Comparison of ENCODE assay signal across 19 cellular contexts in genomic region chr20:53399592-53400335, GRCh38.
DNase-seq lines count a peak whose midpoint lies in the region; ATAC-seq, FAIRE-seq and TF ChIP-seq lines count a peak whose summit lies in the region.
"Had no signal": no experiment of that assay in that cellular context is flagged by ENCODE, and none has a peak within 500 bp of the region (broad histone marks: within the 10 kb centered on the region; RNA-seq: fewer than 3 reads in every experiment).

No MANE protein-coding gene starts in this region.

- H3K4me1 Mint-ChIP-seq in neural progenitor cell, result peaks cover 20% of the 10 kb centered on the region
- H3K4me1 Mint-ChIP-seq: GM23338, IgD-negative memory B cell, memory B cell had no signal

- WGBS in body of pancreas, 2 donors, result 21 to 44% methylated on average over 6 to 9 of the region's 9 CpGs

- H3K27me3 Mint-ChIP-seq in neural progenitor cell (ENCODE audit: insufficient read depth, low read depth), result no peaks in the 10 kb centered on the region

- no peaks in the 10 kb centered on the region for H3K36me3 ChIP-seq in body of pancreas (replicated peaks in 1 of 2; ENCODE audit: insufficient read depth in 1 of 2, low read depth in 2 of 2)
- H3K36me3 ChIP-seq in neural progenitor cell, result no peaks in the 10 kb centered on the region
- H3K36me3 ChIP-seq in kidney (ENCODE audit: control insufficient read depth in 1 of 2, insufficient read depth in 2 of 2, low read length in 2 of 2), result no peaks in the 10 kb centered on the region
- H3K36me3 ChIP-seq: heart left ventricle had no signal

- no peak overlapping the region for H3K9ac ChIP-seq in neural progenitor cell
- no peak overlapping the region for H3K9ac ChIP-seq in kidney (ENCODE audit: low read length in 2 of 2)

- no peaks in the 10 kb centered on the region for H3K79me2 ChIP-seq in neural progenitor cell (ENCODE audit: low read depth)

- ATAC-seq in body of pancreas, result no peak
- no peak for ATAC-seq in esophagus mucosa
- ATAC-seq: effector memory CD8-positive, alpha-beta T cell; GM23338 had no signal

- H3K27me3 ChIP-seq in body of pancreas (no peaks in the 10 kb centered on the region), neural progenitor cell (no peaks in the 10 kb centered on the region)
- H3K27me3 ChIP-seq: heart left ventricle had no signal

- TF ChIP-seq CTCF in body of pancreas (IDR thresholded peaks at IDR 0.05) (no peak), neural progenitor cell (IDR thresholded peaks at IDR 0.05) (no peak), kidney (IDR thresholded peaks at IDR 0.05; ENCODE audit: borderline replicate concordance, extremely low read depth, insufficient read depth) (no peak)

- H3K36me3 Mint-ChIP-seq in neural progenitor cell, result no peaks in the 10 kb centered on the region
- H3K36me3 Mint-ChIP-seq: IgD-negative memory B cell had no signal

- no peak overlapping the region for H2AFZ ChIP-seq in neural progenitor cell (replicated peaks)
- H2AFZ ChIP-seq: GM23338 had no signal

- no peaks in the 10 kb centered on the region for H4K20me1 ChIP-seq in neural progenitor cell (ENCODE audit: low read depth)

- no peak overlapping the region for H3K4me2 ChIP-seq in neural progenitor cell
- H3K4me2 ChIP-seq: GM23338 had no signal

- no peak overlapping the region for H3K4me3 Mint-ChIP-seq in neural progenitor cell
- H3K4me3 Mint-ChIP-seq: CD8-positive, alpha-beta memory T cell; effector memory CD8-positive, alpha-beta T cell; GM23338; IgD-negative memory B cell; memory B cell had no signal

- peaks cover 4% of the 10 kb centered on the region for H3K9me3 Mint-ChIP-seq in neural progenitor cell
- H3K9me3 Mint-ChIP-seq: effector memory CD8-positive, alpha-beta T cell; GM23338 had no signal

- no peak overlapping the region for H3K27ac ChIP-seq in body of pancreas
- H3K27ac ChIP-seq in neural progenitor cell, result no peak overlapping the region
- no peak overlapping the region for H3K27ac ChIP-seq in kidney (ENCODE audit: low read depth in 2 of 2, low read length in 2 of 2)
- H3K27ac ChIP-seq: heart left ventricle had no signal

- DNase-seq in H4 (ENCODE audit: low spot score) (peak; percentile 16), NCI-H2196 treated with DMSO at 0.1 percent for 48 hours (lab: John Stamatoyannopoulos, UW; ENCODE audit: unreplicated experiment) (peak; percentile 81), body of pancreas (peak; percentile 13 to 59 (median 38)), neural progenitor cell (ENCODE audit: low spot score) (no peak), NCI-H524 (lab: John Stamatoyannopoulos, UW) (no peak), kidney (no peak), NCI-H146 (lab: John Stamatoyannopoulos, UW) (no peak)
- DNase-seq: activated CD4-positive, alpha-beta T cell treated with anti-CD3 and anti-CD28 coated beads, Interleukin-2, amount 50 U/mL, for 4 hours; activated naive CD4-positive, alpha-beta T cell treated with Interleukin-2 at 50 U/mL for 16 hours; CD8-positive, alpha-beta memory T cell; effector memory CD8-positive, alpha-beta T cell; NCI-H2081 treated with DMSO at 0.1 percent for 48 hours; NCI-H526; stimulated activated naive CD4-positive, alpha-beta T cell treated with Interleukin-2 at 50 U/mL for 16 hours had no signal

- no peak for FAIRE-seq in kidney (lab: Jason Lieb, UNC)

- H3K4me1 ChIP-seq in body of pancreas (peaks cover 3% of the 10 kb centered on the region), neural progenitor cell (no peaks in the 10 kb centered on the region), kidney (ENCODE audit: control insufficient read depth in 1 of 2, insufficient read depth in 1 of 2, low read depth in 1 of 2, low read length in 2 of 2) (no peaks in the 10 kb centered on the region)

- TF ChIP-seq POLR2A in body of pancreas (IDR thresholded peaks at IDR 0.05), result no peak

- no peaks in the 10 kb centered on the region for H3K9me3 ChIP-seq in body of pancreas
- H3K9me3 ChIP-seq in neural progenitor cell (ENCODE audit: low read depth), result no peaks in the 10 kb centered on the region
- no peaks in the 10 kb centered on the region for H3K9me3 ChIP-seq in kidney (ENCODE audit: control insufficient read depth in 1 of 2, low read length in 2 of 2)

- no peak overlapping the region for H3K4me3 ChIP-seq in body of pancreas
- H3K4me3 ChIP-seq in neural progenitor cell, result no peak overlapping the region
- H3K4me3 ChIP-seq in kidney (ENCODE audit: low read length in 2 of 2), result no peak overlapping the region
- H3K4me3 ChIP-seq: GM23338, heart left ventricle had no signal

- peak overlapping the region; percentile 89 for H3K27ac Mint-ChIP-seq in neural progenitor cell
- H3K27ac Mint-ChIP-seq: effector memory CD8-positive, alpha-beta T cell; GM23338; IgD-negative memory B cell; memory B cell had no signal

- H3F3A ChIP-seq in neural progenitor cell (ENCODE audit: low read depth), result no peaks in the 10 kb centered on the region

- intact Hi-C loops in body of pancreas (cut with DNase I) (no loop called here), kidney (cut with DNase I) (no loop called here)

Comparison
In these comparisons a context has a peak if more than half of its experiments do, and no peak if none do; other contexts are left out.
1. DNase-seq: peak in H4 (single experiment), NCI-H2196 treated with DMSO at 0.1 percent for 48 hours (single experiment) and body of pancreas (4 of 4); none in neural progenitor cell (single experiment), NCI-H524 (0 of 2), kidney (single experiment) and NCI-H146 (single experiment).